ENCODE assay signal across 1 cellular context in genomic region chr17:41688641-41689496, GRCh38.
TF ChIP-seq lines count a peak whose summit lies in the region.

EIF1 (plus strand) TSS chr17:41688885; CDS start chr17:41689039, 154 bp downstream.

TF ChIP-seq in HepG2, 621 proteins besides CTCF, POLR2A, EP300 and RAD21 (continued from another document and continues in another):
- no peak for TF ChIP-seq FOXM1 (CRISPR knock-in tag; IDR thresholded peaks at IDR 0.05)
- no peak for TF ChIP-seq SP1 (IDR thresholded peaks at IDR 0.05)
- TF ChIP-seq SP1 (CRISPR knock-in tag; IDR thresholded peaks at IDR 0.05), result peak; percentile 96
- TF ChIP-seq ZBTB40 (IDR thresholded peaks at IDR 0.05), result peak; percentile 15; the same call in 1 of the 2 replicates
- peak; percentile 91 for TF ChIP-seq ZBTB40 (CRISPR knock-in tag; IDR thresholded peaks at IDR 0.05)
- peak; percentile 14 for TF ChIP-seq CCAR2 (optimal IDR thresholded peaks at IDR 0.05; ENCODE audit: low read depth, low read length)
- TF ChIP-seq NFYC (CRISPR knock-in tag; IDR thresholded peaks at IDR 0.05), result peak; percentile 96
- no peak for TF ChIP-seq NONO (IDR thresholded peaks at IDR 0.05)
- TF ChIP-seq NONO (CRISPR knock-in tag; conservative IDR thresholded peaks at IDR 0.05), result peak; percentile 99
- no peak for TF ChIP-seq USF2 (IDR thresholded peaks at IDR 0.05; ENCODE audit: low read depth, low read length)
- TF ChIP-seq USF2 (CRISPR knock-in tag; IDR thresholded peaks at IDR 0.05; ENCODE audit: borderline replicate concordance), result no peak; the same call in 1 of the 2 replicates
- no peak; the same call in 1 of the 2 replicates for TF ChIP-seq DMTF1 (CRISPR knock-in tag; IDR thresholded peaks at IDR 0.05)
- 0 out of 2 replicates have a peak, but pooled peaks have one; percentile 18 for TF ChIP-seq ZFP36L2 (CRISPR knock-in tag; IDR thresholded peaks at IDR 0.05)
- peak; percentile 93 for TF ChIP-seq TBX2 (CRISPR knock-in tag; IDR thresholded peaks at IDR 0.05; ENCODE audit: borderline replicate concordance)
- no peak; the same call in 1 of the 2 replicates for TF ChIP-seq ZNF768 (CRISPR knock-in tag; IDR thresholded peaks at IDR 0.05)
- no peak for TF ChIP-seq REXO4 (CRISPR knock-in tag; IDR thresholded peaks at IDR 0.05; ENCODE audit: borderline replicate concordance)
- TF ChIP-seq FOSL1 (CRISPR knock-in tag; IDR thresholded peaks at IDR 0.05; ENCODE audit: borderline replicate concordance), result no peak
- peak; percentile 97 for TF ChIP-seq SP2 (CRISPR knock-in tag; IDR thresholded peaks at IDR 0.05)
- peak; percentile 97 for TF ChIP-seq ZNF230 (CRISPR knock-in tag; IDR thresholded peaks at IDR 0.05)
- peak; percentile 84 for TF ChIP-seq KLF11 (CRISPR knock-in tag; IDR thresholded peaks at IDR 0.05)
- TF ChIP-seq ZNF839 (CRISPR knock-in tag; IDR thresholded peaks at IDR 0.05; ENCODE audit: borderline replicate concordance), result peak; percentile 95
- peak; percentile 31; the same call in 1 of the 2 replicates for TF ChIP-seq AHDC1 (CRISPR knock-in tag; IDR thresholded peaks at IDR 0.05; ENCODE audit: borderline replicate concordance)
- TF ChIP-seq MBD4 (IDR thresholded peaks at IDR 0.05; ENCODE audit: borderline replicate concordance, low read length), result no peak
- peak; percentile 100 for TF ChIP-seq RBFOX2 (IDR thresholded peaks at IDR 0.05; ENCODE audit: low read depth, low read length)
- peak; percentile 97 for TF ChIP-seq ATF1 (CRISPR knock-in tag; IDR thresholded peaks at IDR 0.05)
- peak; percentile 90 for TF ChIP-seq ZNF678 (CRISPR knock-in tag; IDR thresholded peaks at IDR 0.05)
- TF ChIP-seq SPEN (CRISPR knock-in tag; IDR thresholded peaks at IDR 0.05; ENCODE audit: low read depth), result peak; percentile 96
- TF ChIP-seq AHR (CRISPR knock-in tag; IDR thresholded peaks at IDR 0.05), result peak; percentile 67; the same call in 1 of the 2 replicates
- TF ChIP-seq ZSCAN29 (CRISPR knock-in tag; conservative IDR thresholded peaks at IDR 0.05), result peak; percentile 80; the same call in 1 of the 2 replicates
- peak; percentile 98 for TF ChIP-seq ZFP91 (CRISPR knock-in tag; IDR thresholded peaks at IDR 0.05; ENCODE audit: borderline replicate concordance)
- peak; percentile 86; the same call in 1 of the 2 replicates for TF ChIP-seq HES4 (CRISPR knock-in tag; IDR thresholded peaks at IDR 0.05; ENCODE audit: borderline replicate concordance)
